In genomic region chr9:135632823-135633222, GRCh38 we compare ENCODE assay signal across 1 cellular context.
TF ChIP-seq lines count a peak whose summit lies in the region.

No MANE protein-coding gene starts in this region.

TF ChIP-seq in HepG2, 621 proteins besides CTCF, POLR2A, EP300 and RAD21:
- TF ChIP-seq MNT (IDR thresholded peaks at IDR 0.05): peak; percentile 85
- TF ChIP-seq TSC22D2 (CRISPR knock-in tag; IDR thresholded peaks at IDR 0.05; ENCODE audit: borderline replicate concordance): no peak
